In the genomic region with DNA sequence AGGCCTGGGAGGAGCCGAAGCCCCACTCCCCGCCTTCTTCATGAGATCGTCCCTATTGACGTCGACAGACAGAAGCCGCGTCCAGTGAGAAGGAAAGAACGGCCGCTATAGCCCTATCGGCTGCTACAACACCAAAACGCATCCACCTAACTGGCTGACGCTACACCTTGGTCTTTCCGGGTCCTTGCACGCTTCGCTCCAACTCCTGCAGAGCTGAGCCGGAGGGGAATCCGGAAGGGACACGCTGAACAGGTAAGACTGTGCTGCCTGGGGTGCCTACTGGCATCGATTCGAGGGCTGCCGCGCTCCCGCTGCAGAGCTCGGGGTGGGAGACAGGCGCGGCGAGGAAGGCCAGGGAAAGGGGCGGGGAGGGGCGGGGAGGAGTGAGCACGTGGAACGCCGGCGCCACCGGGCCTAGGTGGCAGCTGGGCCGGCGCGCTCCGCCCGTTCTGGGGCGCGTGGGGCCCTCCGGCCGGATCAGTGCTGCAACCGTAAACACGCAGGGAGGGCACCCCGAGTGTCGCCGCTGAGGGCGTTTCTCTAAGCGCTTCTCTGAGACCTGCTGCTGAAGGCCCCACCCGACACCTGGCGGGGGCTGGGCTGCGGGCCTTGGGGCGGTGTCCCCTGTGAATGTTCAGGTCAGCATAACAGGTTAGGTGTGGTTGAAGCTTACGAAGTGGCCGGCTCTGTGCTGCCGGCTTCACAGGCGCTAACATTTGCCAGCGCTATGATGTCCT, we compare ENCODE assay signal across 8 cellular contexts. TPM values are rescaled to one million over a fixed set of nuclear protein-coding genes. Genes with fewer than 3 reads are reported as not detected.
DNase-seq lines count a peak whose midpoint lies in the region; ATAC-seq, FAIRE-seq and TF ChIP-seq lines count a peak whose summit lies in the region.

A gene with protein sequence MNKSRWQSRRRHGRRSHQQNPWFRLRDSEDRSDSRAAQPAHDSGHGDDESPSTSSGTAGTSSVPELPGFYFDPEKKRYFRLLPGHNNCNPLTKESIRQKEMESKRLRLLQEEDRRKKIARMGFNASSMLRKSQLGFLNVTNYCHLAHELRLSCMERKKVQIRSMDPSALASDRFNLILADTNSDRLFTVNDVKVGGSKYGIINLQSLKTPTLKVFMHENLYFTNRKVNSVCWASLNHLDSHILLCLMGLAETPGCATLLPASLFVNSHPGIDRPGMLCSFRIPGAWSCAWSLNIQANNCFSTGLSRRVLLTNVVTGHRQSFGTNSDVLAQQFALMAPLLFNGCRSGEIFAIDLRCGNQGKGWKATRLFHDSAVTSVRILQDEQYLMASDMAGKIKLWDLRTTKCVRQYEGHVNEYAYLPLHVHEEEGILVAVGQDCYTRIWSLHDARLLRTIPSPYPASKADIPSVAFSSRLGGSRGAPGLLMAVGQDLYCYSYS (plus strand): TSS at position 173 of the 737 bp plus-strand sequence. CDS start 11,515 bp downstream, outside the sequence.

- H3K9me3 Mint-ChIP-seq in activated naive CD8-positive, alpha-beta T cell treated with anti-CD3 and anti-CD28 coated beads, Interleukin-2, amount 50 U/mL, for 24 hours: no peaks in the 10 kb centered on the region

- H3K36me3 ChIP-seq in cardiac muscle cell: no peaks in the 10 kb centered on the region
- no peaks in the 10 kb centered on the region for H3K36me3 ChIP-seq in parathyroid adenoma (ENCODE audit: control insufficient read depth, insufficient read depth, low read length)
- no peaks in the 10 kb centered on the region for H3K36me3 ChIP-seq in transverse colon

- in situ Hi-C loops in transverse colon (cut with MboI; ENCODE audit: low pct_ligation_motif_present in 1 of 4, low pct_unique_long_range_greater_than_20kb in 1 of 4, low sequenced_read_pairs in 3 of 4): no loop called here

- peak within 1 kb of the TSS; percentile 89 for H3K4me3 Mint-ChIP-seq in activated naive CD8-positive, alpha-beta T cell treated with anti-CD3 and anti-CD28 coated beads, Interleukin-2, amount 50 U/mL, for 24 hours

- TF ChIP-seq POLR2A in GM12892 (IDR thresholded peaks at IDR 0.05; ENCODE audit: low read depth, low read length) (no peak), transverse colon (IDR thresholded peaks at IDR 0.05) (peak; percentile 66)

- FAIRE-seq in GM12892 (lab: Jason Lieb, UNC): peak; percentile 97

- intact Hi-C loops in transverse colon (cut with DNase I; ENCODE audit: low total_unique reads): no loop called here

- H3K9ac ChIP-seq in parathyroid adenoma: peak within 1 kb of the TSS; percentile 1

- H3K4me3 ChIP-seq in cardiac muscle cell (peak within 1 kb of the TSS; percentile 62), parathyroid adenoma (ENCODE audit: low read depth, low read length) (peak within 1 kb of the TSS; percentile 77), transverse colon (peak within 1 kb of the TSS; percentile 52 to 72 (median 61))

- peak within 1 kb of the TSS; percentile 87 for H2AFZ ChIP-seq in parathyroid adenoma

- WGBS in transverse colon (ENCODE audit: low coverage in 1 of 2), 2 donors: 1% methylated on average over 49 of the region's 59 CpGs; no CpG with 5 or more reads in 1 of the 2 donors

- H3K4me1 Mint-ChIP-seq in activated naive CD8-positive, alpha-beta T cell treated with anti-CD3 and anti-CD28 coated beads, Interleukin-2, amount 50 U/mL, for 24 hours: peaks cover 12% of the 10 kb centered on the region

- peak; percentile 96 for ATAC-seq in HG02852 (IDR thresholded peaks at IDR 0.05; ENCODE audit: unreplicated experiment)
- ATAC-seq in activated naive CD8-positive, alpha-beta T cell treated with anti-CD3 and anti-CD28 coated beads, Interleukin-2, amount 50 U/mL, for 24 hours: peak; percentile 98

- peak within 1 kb of the TSS; percentile 90 for H3K27ac Mint-ChIP-seq in activated naive CD8-positive, alpha-beta T cell treated with anti-CD3 and anti-CD28 coated beads, Interleukin-2, amount 50 U/mL, for 24 hours

- H3K4me2 ChIP-seq in parathyroid adenoma (ENCODE audit: low read length): peak within 1 kb of the TSS; percentile 98

- H3K79me2 ChIP-seq in parathyroid adenoma: peaks cover 16% of the 10 kb centered on the region

- H3K27me3 ChIP-seq in cardiac muscle cell (no peaks in the 10 kb centered on the region), parathyroid adenoma (ENCODE audit: control insufficient read depth, insufficient read depth, low read length) (no peaks in the 10 kb centered on the region), transverse colon (no peaks in the 10 kb centered on the region)

- peaks cover 5% of the 10 kb centered on the region for H3K27me3 Mint-ChIP-seq in activated naive CD8-positive, alpha-beta T cell treated with anti-CD3 and anti-CD28 coated beads, Interleukin-2, amount 50 U/mL, for 24 hours

- TF ChIP-seq CTCF in cardiac muscle cell (IDR thresholded peaks at IDR 0.05; ENCODE audit: low read depth, low read length) (no peak), parathyroid adenoma (IDR thresholded peaks at IDR 0.05) (no peak), transverse colon (IDR thresholded peaks at IDR 0.05) (no peak)

- TF ChIP-seq EP300 in transverse colon (IDR thresholded peaks at IDR 0.05; ENCODE audit: low read depth): no peak

- peak within 1 kb of the TSS; percentile 29 for H3K27ac ChIP-seq in cardiac muscle cell
- peak within 1 kb of the TSS; percentile 43 for H3K27ac ChIP-seq in parathyroid adenoma
- H3K27ac ChIP-seq in transverse colon: peak within 1 kb of the TSS; percentile 78 to 91 (median 86)

- DNase-seq in GM12892 (ENCODE audit: insufficient read length): peak; percentile 97
- peak; percentile 63 for DNase-seq in NCI-H1436 treated with DMSO at 0.1 percent for 48 hours (lab: John Stamatoyannopoulos, UW)
- DNase-seq in T follicular helper cell (ENCODE audit: low read depth): peak; percentile 89
- peak; percentile 91 for DNase-seq in activated naive CD8-positive, alpha-beta T cell treated with anti-CD3 and anti-CD28 coated beads, Interleukin-2, amount 50 U/mL, for 24 hours
- DNase-seq in cardiac muscle cell (ENCODE audit: low read depth in 1 of 2, low spot score in 1 of 2): peak; percentile 99
- DNase-seq in transverse colon: peak; percentile 96

- H3K36me3 Mint-ChIP-seq in activated naive CD8-positive, alpha-beta T cell treated with anti-CD3 and anti-CD28 coated beads, Interleukin-2, amount 50 U/mL, for 24 hours (ENCODE audit: low read depth): peaks cover 2% of the 10 kb centered on the region

- H3K4me1 ChIP-seq in cardiac muscle cell (ENCODE audit: low read depth) (peaks cover 3% of the 10 kb centered on the region), parathyroid adenoma (no peaks in the 10 kb centered on the region), transverse colon (peaks cover 0 to 16% (median 5%) of the 10 kb centered on the region in 4 donors)

- H3K9me3 ChIP-seq in cardiac muscle cell (ENCODE audit: low read depth) (no peaks in the 10 kb centered on the region), parathyroid adenoma (ENCODE audit: control insufficient read depth, low read length) (no peaks in the 10 kb centered on the region), transverse colon (no peaks in the 10 kb centered on the region)

RNA-seq across cellular contexts. Expression of the gene that starts here (rescaled TPM):
- polyA plus RNA-seq in GM12892 (2012; ENCODE audit: missing spikeins): 26.0 TPM
- total RNA-seq in cardiac muscle cell: 23.2 and 27.1 TPM in 2 replicates
- polyA plus RNA-seq in cardiac muscle cell: 10.2 and 11.0 TPM in 2 replicates
- total RNA-seq in transverse colon: 100 to 1,000 TPM in 1 of 4 donors, 10 to 100 TPM in 2, 1 to 10 TPM in 1; 7.9 to 211 (median 22.8) TPM

Comparison
In these comparisons a context has a peak if more than half of its experiments do, and no peak if none do; other contexts are left out.
1. Peak in every context shown above with its lines: DNase-seq, ATAC-seq, H3K4me3 ChIP-seq and H3K27ac ChIP-seq.
2. H3K27ac ChIP-seq: peak in every context shown above with its lines; median percentile 86 in transverse colon; 43 in parathyroid adenoma; 29 in cardiac muscle cell.